Comparison of ENCODE assay signal across 8 cellular contexts in the genomic region with DNA sequence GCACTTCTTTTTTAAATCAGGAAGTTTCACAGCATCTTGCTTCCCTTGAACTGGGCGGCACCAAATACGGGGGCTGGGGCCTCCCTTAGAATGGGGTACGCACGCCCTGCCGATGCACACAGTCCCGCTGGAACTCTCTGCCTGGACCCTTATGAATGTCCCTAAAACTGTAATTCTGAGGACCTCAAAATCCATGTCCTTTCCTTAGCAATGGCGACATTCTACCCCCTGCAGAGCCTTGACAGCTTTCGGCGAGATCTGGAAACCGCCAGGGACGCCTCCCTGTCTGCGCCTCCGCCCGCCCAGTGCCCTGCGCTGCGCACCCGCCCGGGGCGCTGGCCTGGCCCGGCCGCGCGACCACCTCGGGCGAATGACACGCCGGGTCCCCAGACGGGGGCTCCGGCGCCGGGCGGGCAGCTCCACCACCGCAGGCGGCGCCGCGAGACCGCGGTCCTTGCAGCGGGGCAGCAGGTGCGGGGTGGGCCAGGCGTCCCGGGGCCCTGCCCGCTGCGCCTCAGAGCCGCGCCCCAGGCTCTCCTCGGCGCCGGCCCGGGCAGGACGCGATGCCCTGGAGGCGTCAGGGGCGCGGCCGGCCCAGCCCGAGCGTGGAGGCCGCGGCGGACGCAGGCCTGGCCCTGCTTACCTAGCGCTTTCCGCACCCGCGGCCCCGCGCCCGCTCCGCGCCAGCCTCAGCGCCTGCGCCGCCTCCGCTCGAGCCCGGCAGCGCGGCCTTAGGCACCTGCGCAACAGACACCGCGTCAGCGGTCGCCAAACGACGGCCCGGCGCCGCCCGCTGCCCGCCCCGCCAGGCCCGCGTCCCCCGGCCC.
DNase-seq lines count a peak whose midpoint lies in the region; ATAC-seq lines count a peak whose summit lies in the region.

No MANE protein-coding gene starts in this region.

- DNase-seq in CMK (ENCODE audit: low read depth) (peak; percentile 22), SKM-1 (lab: John Stamatoyannopoulos, UW; ENCODE audit: unreplicated experiment) (peak; percentile 36), amniotic stem cell (lab: John Stamatoyannopoulos, UW) (peak; percentile 43), superior temporal gyrus (ENCODE audit: extremely low spot score) (no peak)

- peaks cover 5% of the 10 kb centered on the region for H3K27me3 ChIP-seq in iPS-15b (ENCODE audit: control insufficient read depth, insufficient read depth, low read length)

- peak overlapping the region in 19 of 21 experiments; percentile 25 to 82 (median 68) for H3K27ac ChIP-seq in skin epidermis

- no peak overlapping the region for H3K9ac ChIP-seq in iPS-15b (ENCODE audit: low read depth, low read length)

- H3K9me3 ChIP-seq in iPS-15b (ENCODE audit: control insufficient read depth, insufficient read depth, low read length): no peaks in the 10 kb centered on the region

- ATAC-seq in GM19328 (IDR thresholded peaks at IDR 0.05; ENCODE audit: unreplicated experiment): peak; percentile 42
- ATAC-seq in HG03442 (IDR thresholded peaks at IDR 0.05; ENCODE audit: unreplicated experiment): peak; percentile 41

- H3K4me3 ChIP-seq in iPS-15b (ENCODE audit: low read depth, low read length): peak overlapping the region; percentile 59
- peak overlapping the region; percentile 47 to 94 (median 69) for H3K4me3 ChIP-seq in skin epidermis

- H3K36me3 ChIP-seq in iPS-15b (ENCODE audit: control insufficient read depth, insufficient read depth, low read length): no peaks in the 10 kb centered on the region

- H3K4me1 ChIP-seq in iPS-15b (ENCODE audit: control insufficient read depth, insufficient read depth, low read length): peaks cover 6% of the 10 kb centered on the region
